In the genomic region with DNA sequence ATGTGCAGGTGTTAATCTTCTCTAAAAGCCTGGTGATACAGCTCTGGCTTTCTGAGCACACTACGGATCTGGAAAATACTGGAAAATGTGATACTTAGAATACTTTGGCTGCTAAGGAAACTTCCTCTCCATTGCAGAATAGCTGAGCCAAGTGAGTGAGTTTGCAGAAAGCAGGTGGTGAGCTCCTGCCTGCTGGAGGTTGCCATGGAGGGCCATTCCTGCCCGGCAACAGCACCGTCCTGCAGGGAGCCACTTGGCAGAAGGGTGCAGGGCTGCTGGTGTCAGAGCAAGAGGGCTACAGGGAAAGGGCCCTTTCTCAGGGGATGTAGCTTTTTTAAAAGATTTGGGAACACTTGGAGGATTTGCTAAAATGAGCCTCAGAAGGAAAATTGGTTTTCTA, we compare ENCODE assay signal across 1 cellular context.
A peak's percentile ranks its signal among the peaks of the same experiment; 100 is the strongest.
TF ChIP-seq lines count a peak whose summit lies in the region.

No MANE protein-coding gene starts in this region.

TF ChIP-seq in K562, 482 proteins besides CTCF, POLR2A, EP300 and RAD21:
- TF ChIP-seq BRD4 (IDR thresholded peaks at IDR 0.05) (no peak), RFX5 (IDR thresholded peaks at IDR 0.05; ENCODE audit: low read depth, low read length) (peak; percentile 62; the same call in 1 of the 2 replicates)
TF ChIP-seq in K562: peak in this region for 1.
